ENCODE assay signal across 19 cellular contexts in genomic region chr10:60101821-60102220, GRCh38.
"Had no signal": no experiment of that assay in that cellular context is flagged by ENCODE, and none has a peak within 500 bp of the region (broad histone marks: within the 10 kb centered on the region; RNA-seq: fewer than 3 reads in every experiment).

No MANE protein-coding gene starts in this region.

- H3K27me3 ChIP-seq: foreskin keratinocyte, hepatocyte, spleen had no signal

- DNase-seq: activated CD4-positive, alpha-beta T cell treated with anti-CD3 and anti-CD28 coated beads for 36 hours; activated CD4-positive, alpha-beta T cell treated with anti-CD3 and anti-CD28 coated beads, Interleukin-2, amount 50 U/mL, for 48 hours; activated gamma-delta T cell treated with Interleukin-2 at 50 U/mL for 16 hours; activated T-cell treated with anti-CD3 and anti-CD28 coated beads for 4 hours; dermis blood vessel endothelial cell; effector memory CD4-positive, alpha-beta T cell; foreskin keratinocyte; left cardiac atrium; lower lobe of right lung; nucleus accumbens; posterior cingulate gyrus; spleen; stimulated activated CD4-positive, alpha-beta T cell treated with anti-CD3 and anti-CD28 coated beads, Interleukin-4, amount 100 ng/mL, for 4 hours had no signal

- H3K4me3 ChIP-seq: hepatocyte, lower lobe of right lung, spleen, thoracic aorta had no signal

- ATAC-seq: activated CD4-positive, alpha-beta T cell treated with anti-CD3 and anti-CD28 coated beads for 36 hours; activated naive CD4-positive, alpha-beta T cell treated with anti-CD3 and anti-CD28 coated beads, Interleukin-2, amount 50 U/mL, for 72 hours; foreskin keratinocyte; left cardiac atrium; lower lobe of right lung; stimulated activated memory B cell treated with anti-CD40 and anti-IgM and Interleukin-4, amounts not matched to agents 10 μg/mL and 1 μg/mL and 100 μg/mL, for 72 hours; WTC11 had no signal

- H3K79me2 ChIP-seq: hepatocyte had no signal

- H3K4me1 ChIP-seq: foreskin keratinocyte, lower lobe of right lung, spleen had no signal

- H3K27ac ChIP-seq: epithelial cell of prostate, foreskin keratinocyte, hepatocyte, lower lobe of right lung, spleen, thoracic aorta had no signal

- H3K9me3 ChIP-seq: lower lobe of right lung, spleen, thoracic aorta had no signal

- H3K4me2 ChIP-seq: hepatocyte had no signal

- H3K36me3 ChIP-seq: lower lobe of right lung, thoracic aorta had no signal

- H2AFZ ChIP-seq: hepatocyte had no signal
